In genomic region chr21:8428668-8429482, GRCh38 we compare ENCODE assay signal across 8 cellular contexts.
DNase-seq lines count a peak whose midpoint lies in the region; ATAC-seq and TF ChIP-seq lines count a peak whose summit lies in the region.
"Not testable (repeated sequence)": the region's sequence is repeated elsewhere in the genome, so short reads cannot be mapped to it uniquely, and the experiment has no call there.

No MANE protein-coding gene starts in this region.

- not testable (repeated sequence) for H3K4me1 ChIP-seq in HCT116 (ENCODE audit: control insufficient read depth in 1 of 2, insufficient read depth in 2 of 2, low read length in 2 of 2)

- H3K4me1 Mint-ChIP-seq in activated T-cell treated with anti-CD3 and anti-CD28 coated beads, Interleukin-2, amount 50 U/mL, for 4 hours (ENCODE audit: low read depth); stimulated activated naive CD8-positive, alpha-beta T cell treated with anti-CD3 and anti-CD28 coated beads, Interleukin-15, amount 100 ng/mL, for 72 hours: not testable (repeated sequence)

- CTCF ChIA-PET in HCT116 (lab: Charles Lee), result not testable (repeated sequence)

- H3K27ac ChIP-seq in HCT116 (ENCODE audit: low read depth, low read length), result not testable (repeated sequence)

- not testable (repeated sequence) for H3K79me2 ChIP-seq in HCT116 (ENCODE audit: insufficient read depth, low read length)

- not testable (repeated sequence) for DNase-seq in HCT116 (ENCODE audit: low read depth, low spot score); activated T-cell treated with anti-CD3 and anti-CD28 coated beads, Interleukin-2, amount 50 U/mL, for 4 hours; left lobe of liver (ENCODE audit: low spot score); stimulated activated naive CD8-positive, alpha-beta T cell treated with anti-CD3 and anti-CD28 coated beads, Interleukin-15, amount 100 ng/mL, for 72 hours

- RAD21 ChIA-PET in HCT116 (lab: Charles Lee; ENCODE audit: low non-redundant PET in 1 of 2, low total read pairs in 2 of 2, uncharacterized antibody in 2 of 2, unreplicated experiment in 2 of 2), result not testable (repeated sequence)

- not testable (repeated sequence) for H3K4me3 ChIP-seq in HCT116 (replicated peaks in 1 of 2; ENCODE audit: low read depth in 1 of 2, low read length in 2 of 2)

- not testable (repeated sequence) for H3K4me3 Mint-ChIP-seq in activated T-cell treated with anti-CD3 and anti-CD28 coated beads, Interleukin-2, amount 50 U/mL, for 4 hours; stimulated activated naive CD8-positive, alpha-beta T cell treated with anti-CD3 and anti-CD28 coated beads, Interleukin-15, amount 100 ng/mL, for 72 hours

- TF ChIP-seq CTCF in HCT116 (IDR thresholded peaks at IDR 0.05 in 2 of 3, conservative IDR thresholded peaks at IDR 0.05 in 1 of 3; ENCODE audit: borderline replicate concordance in 1 of 3, insufficient read depth in 1 of 3, low read depth in 2 of 3, low read length in 2 of 3), result not testable (repeated sequence)

- TF ChIP-seq POLR2A in HCT116 (IDR thresholded peaks at IDR 0.05; ENCODE audit: borderline replicate concordance, extremely low read depth, insufficient read depth, insufficient read length), result not testable (repeated sequence)

- H3K9me3 Mint-ChIP-seq in activated T-cell treated with anti-CD3 and anti-CD28 coated beads, Interleukin-2, amount 50 U/mL, for 4 hours; stimulated activated naive CD8-positive, alpha-beta T cell treated with anti-CD3 and anti-CD28 coated beads, Interleukin-15, amount 100 ng/mL, for 72 hours: not testable (repeated sequence)

- TF ChIP-seq RAD21 in HCT116 (IDR thresholded peaks at IDR 0.05; ENCODE audit: low read depth), result not testable (repeated sequence)

- H3K4me2 ChIP-seq in HCT116 (ENCODE audit: low read length), result not testable (repeated sequence)

- not testable (repeated sequence) for H3K36me3 ChIP-seq in HCT116 (ENCODE audit: control insufficient read depth in 1 of 2, insufficient read depth in 2 of 2, low read length in 2 of 2)

- ATAC-seq in GM18519 (IDR thresholded peaks at IDR 0.05; ENCODE audit: low FRiP score, unreplicated experiment) (peak; percentile 65), GM19455 (IDR thresholded peaks at IDR 0.05; ENCODE audit: unreplicated experiment) (peak; percentile 73), HCT116 (peak; percentile 73), HG03045 (IDR thresholded peaks at IDR 0.05; ENCODE audit: unreplicated experiment) (peak; percentile 74), HG03469 (IDR thresholded peaks at IDR 0.05; ENCODE audit: unreplicated experiment) (peak; percentile 68), left lobe of liver (peak; percentile 75)
- peak; percentile 66 to 70 for ATAC-seq in activated T-cell treated with anti-CD3 and anti-CD28 coated beads, Interleukin-2, amount 50 U/mL, for 4 hours
- ATAC-seq in stimulated activated naive CD8-positive, alpha-beta T cell treated with anti-CD3 and anti-CD28 coated beads, Interleukin-15, amount 100 ng/mL, for 72 hours, result peak; percentile 80

- not testable (repeated sequence) for BruUV-seq in HCT116 (replicated peaks; lab: Mats Ljungman, UMichigan)

- H2AFZ ChIP-seq in HCT116 (ENCODE audit: low read depth, low read length, poor library complexity, severe bottlenecking), result not testable (repeated sequence)

- not testable (repeated sequence) for H3K27me3 ChIP-seq in HCT116 (ENCODE audit: insufficient read depth, low read length)

- H4K20me1 ChIP-seq in HCT116 (ENCODE audit: insufficient read depth), result not testable (repeated sequence)

- H3K27ac Mint-ChIP-seq in stimulated activated naive CD8-positive, alpha-beta T cell treated with anti-CD3 and anti-CD28 coated beads, Interleukin-15, amount 100 ng/mL, for 72 hours, result not testable (repeated sequence)

- not testable (repeated sequence) for H3K9me2 ChIP-seq in HCT116 (ENCODE audit: insufficient read depth)

- H3K9ac ChIP-seq in HCT116 (ENCODE audit: low read length), result not testable (repeated sequence)

- intact Hi-C loops in HCT116 (cut with micrococcal nuclease), result not testable (repeated sequence)

- H3K36me3 Mint-ChIP-seq in activated T-cell treated with anti-CD3 and anti-CD28 coated beads, Interleukin-2, amount 50 U/mL, for 4 hours (ENCODE audit: insufficient read depth), result not testable (repeated sequence)

- POLR2A ChIA-PET in HCT116 (lab: Charles Lee), result not testable (repeated sequence)

- not testable (repeated sequence) for H3K27me3 Mint-ChIP-seq in activated T-cell treated with anti-CD3 and anti-CD28 coated beads, Interleukin-2, amount 50 U/mL, for 4 hours (ENCODE audit: low read depth); stimulated activated naive CD8-positive, alpha-beta T cell treated with anti-CD3 and anti-CD28 coated beads, Interleukin-15, amount 100 ng/mL, for 72 hours

- not testable (repeated sequence) for H3K9me3 ChIP-seq in HCT116 (ENCODE audit: control insufficient read depth in 1 of 2, insufficient read depth in 1 of 2, low read depth in 1 of 2, low read length in 2 of 2)
